1 cellular context compared by ENCODE assay signal in the genomic region with DNA sequence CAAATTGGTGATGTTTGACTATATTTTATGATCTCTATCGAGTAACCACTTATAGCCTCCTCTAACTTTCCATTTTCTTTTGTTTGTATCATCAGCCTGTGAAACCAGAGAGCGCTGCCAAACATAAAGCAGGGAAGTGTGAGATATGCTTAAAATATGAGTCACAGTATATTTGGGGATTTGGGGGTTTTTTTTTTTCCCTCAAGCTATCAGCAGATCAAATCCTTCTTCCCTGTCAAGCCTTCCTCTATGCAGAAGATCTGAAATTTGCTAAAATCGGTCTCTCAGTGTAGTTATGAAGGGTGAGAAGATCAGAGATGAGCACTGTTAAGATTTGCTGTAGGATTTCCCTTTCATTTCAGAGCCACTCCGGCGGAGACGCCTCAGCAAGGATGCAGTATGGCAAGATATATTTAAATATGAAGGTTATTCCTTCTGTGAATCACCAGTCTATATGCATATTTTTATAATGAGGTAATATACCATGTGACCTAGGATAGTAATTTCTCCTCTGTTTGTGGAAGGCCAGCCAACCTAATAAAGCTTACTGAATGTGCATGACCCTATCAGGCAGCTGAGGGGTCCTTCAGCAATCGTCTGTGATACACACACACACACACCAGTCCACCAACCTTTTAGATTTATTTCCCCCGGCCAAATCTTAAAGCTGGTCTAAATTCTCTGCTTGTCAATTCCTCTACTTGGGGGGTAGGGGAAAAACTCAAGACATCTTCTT.
TF ChIP-seq lines count a peak whose summit lies in the region.

No MANE protein-coding gene starts in this region.

TF ChIP-seq in HEK293, 187 proteins besides CTCF, POLR2A, EP300 and RAD21 (continued from another document):
- TF ChIP-seq, protein P1, sequence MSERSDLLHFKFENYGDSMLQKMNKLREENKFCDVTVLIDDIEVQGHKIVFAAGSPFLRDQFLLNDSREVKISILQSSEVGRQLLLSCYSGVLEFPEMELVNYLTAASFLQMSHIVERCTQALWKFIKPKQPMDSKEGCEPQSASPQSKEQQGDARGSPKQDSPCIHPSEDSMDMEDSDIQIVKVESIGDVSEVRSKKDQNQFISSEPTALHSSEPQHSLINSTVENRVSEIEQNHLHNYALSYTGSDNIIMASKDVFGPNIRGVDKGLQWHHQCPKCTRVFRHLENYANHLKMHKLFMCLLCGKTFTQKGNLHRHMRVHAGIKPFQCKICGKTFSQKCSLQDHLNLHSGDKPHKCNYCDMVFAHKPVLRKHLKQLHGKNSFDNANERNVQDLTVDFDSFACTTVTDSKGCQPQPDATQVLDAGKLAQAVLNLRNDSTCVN (tag by site-specific recombination; optimal IDR thresholded peaks at IDR 0.05), result no peak
- no peak for TF ChIP-seq ZNF114 (tag by site-specific recombination; IDR thresholded peaks at IDR 0.05)
- TF ChIP-seq, protein P2, sequence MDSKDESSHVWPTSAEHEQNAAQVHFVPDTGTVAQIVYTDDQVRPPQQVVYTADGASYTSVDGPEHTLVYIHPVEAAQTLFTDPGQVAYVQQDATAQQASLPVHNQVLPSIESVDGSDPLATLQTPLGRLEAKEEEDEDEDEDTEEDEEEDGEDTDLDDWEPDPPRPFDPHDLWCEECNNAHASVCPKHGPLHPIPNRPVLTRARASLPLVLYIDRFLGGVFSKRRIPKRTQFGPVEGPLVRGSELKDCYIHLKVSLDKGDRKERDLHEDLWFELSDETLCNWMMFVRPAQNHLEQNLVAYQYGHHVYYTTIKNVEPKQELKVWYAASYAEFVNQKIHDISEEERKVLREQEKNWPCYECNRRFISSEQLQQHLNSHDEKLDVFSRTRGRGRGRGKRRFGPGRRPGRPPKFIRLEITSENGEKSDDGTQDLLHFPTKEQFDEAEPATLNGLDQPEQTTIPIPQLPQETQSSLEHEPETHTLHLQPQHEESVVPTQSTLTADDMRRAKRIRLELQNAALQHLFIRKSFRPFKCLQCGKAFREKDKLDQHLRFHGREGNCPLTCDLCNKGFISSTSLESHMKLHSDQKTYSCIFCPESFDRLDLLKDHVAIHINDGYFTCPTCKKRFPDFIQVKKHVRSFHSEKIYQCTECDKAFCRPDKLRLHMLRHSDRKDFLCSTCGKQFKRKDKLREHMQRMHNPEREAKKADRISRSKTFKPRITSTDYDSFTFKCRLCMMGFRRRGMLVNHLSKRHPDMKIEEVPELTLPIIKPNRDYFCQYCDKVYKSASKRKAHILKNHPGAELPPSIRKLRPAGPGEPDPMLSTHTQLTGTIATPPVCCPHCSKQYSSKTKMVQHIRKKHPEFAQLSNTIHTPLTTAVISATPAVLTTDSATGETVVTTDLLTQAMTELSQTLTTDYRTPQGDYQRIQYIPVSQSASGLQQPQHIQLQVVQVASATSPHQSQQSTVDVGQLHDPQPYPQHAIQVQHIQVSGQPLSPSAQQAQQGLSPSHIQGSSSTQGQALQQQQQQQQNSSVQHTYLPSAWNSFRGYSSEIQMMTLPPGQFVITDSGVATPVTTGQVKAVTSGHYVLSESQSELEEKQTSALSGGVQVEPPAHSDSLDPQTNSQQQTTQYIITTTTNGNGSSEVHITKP (tag by site-specific recombination; IDR thresholded peaks at IDR 0.05), result peak; percentile 51; the same call in 1 of the 2 replicates
